In the genomic region with DNA sequence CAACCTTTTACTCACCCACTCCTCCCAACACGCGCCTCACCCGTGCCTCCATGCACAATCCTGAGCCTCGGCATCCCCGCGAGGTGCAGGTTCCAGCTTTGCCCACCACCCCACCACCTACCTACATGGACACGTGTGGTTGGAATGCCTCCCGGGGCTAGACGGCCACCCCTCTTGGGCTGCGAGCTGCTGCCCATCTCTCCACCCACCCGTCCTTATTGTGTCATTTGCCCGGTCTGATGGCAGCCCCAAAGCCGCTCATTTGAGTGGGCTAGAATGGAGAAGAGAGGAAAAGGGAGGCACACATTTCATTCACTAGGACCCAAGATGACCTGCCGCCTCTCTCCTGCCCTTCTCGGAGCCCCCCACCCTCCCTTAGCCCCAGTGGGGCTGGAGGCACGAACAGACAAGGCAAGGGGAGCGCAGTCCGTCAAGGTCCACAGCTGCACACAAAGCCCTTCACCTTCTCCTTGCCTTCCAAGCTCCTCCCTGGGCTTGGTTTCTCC, we compare ENCODE assay signal across 8 cellular contexts. TPM values are rescaled to one million over a fixed set of nuclear protein-coding genes. Genes with fewer than 3 reads are reported as not detected.
DNase-seq lines count a peak whose midpoint lies in the region; ATAC-seq and TF ChIP-seq lines count a peak whose summit lies in the region.

No MANE protein-coding gene starts in this region.

- no peaks in the 10 kb centered on the region for H3K27me3 ChIP-seq in trophoblast cell (ENCODE audit: insufficient read depth, low read length)
- no peaks in the 10 kb centered on the region for H3K27me3 ChIP-seq in Karpas-422 (ENCODE audit: low read length)

- peak overlapping the region; percentile 79 for H2BK5ac ChIP-seq in trophoblast cell (ENCODE audit: low read depth, low read length, poor library complexity)

- no peaks in the 10 kb centered on the region for H4K20me1 ChIP-seq in Karpas-422 (ENCODE audit: insufficient read depth, low read depth, low read length)

- no peak for DNase-seq in SK-N-MC (ENCODE audit: low read depth, low spot score)
- no peak for DNase-seq in fibroblast of pulmonary artery (ENCODE audit: low read depth)
- DNase-seq in trophoblast cell: peak; percentile 3 to 17
- DNase-seq in Karpas-422: no peak
- no peak for DNase-seq in midbrain (lab: John Stamatoyannopoulos, UW)
- DNase-seq in occipital lobe (lab: John Stamatoyannopoulos, UW): no peak

- H3K4me2 ChIP-seq in trophoblast cell (ENCODE audit: low read length) (peak overlapping the region; percentile 61), Karpas-422 (ENCODE audit: low read depth, low read length, poor library complexity, severe bottlenecking) (no peak overlapping the region)

- H3K9ac ChIP-seq in SK-N-MC (ENCODE audit: insufficient read length) (peak overlapping the region; percentile 84), trophoblast cell (ENCODE audit: low read length) (peak overlapping the region; percentile 99), Karpas-422 (ENCODE audit: low read length) (no peak overlapping the region)

- peak overlapping the region; percentile 4 for H2BK120ac ChIP-seq in trophoblast cell (ENCODE audit: insufficient read depth, low read length, poor library complexity)

- H2AFZ ChIP-seq in trophoblast cell (ENCODE audit: insufficient read depth, low read length, poor library complexity): no peak overlapping the region
- H2AFZ ChIP-seq in Karpas-422 (ENCODE audit: low read length): no peak overlapping the region

- H3K4me1 ChIP-seq in trophoblast cell (ENCODE audit: control insufficient read depth in 1 of 2, insufficient read depth in 2 of 2, low read length in 2 of 2): peaks cover 0 to 22% of the 10 kb centered on the region in 2 experiments
- no peaks in the 10 kb centered on the region for H3K4me1 ChIP-seq in Karpas-422 (ENCODE audit: low read length)

- H3K36me3 ChIP-seq in SK-N-MC (ENCODE audit: insufficient read depth, low read length): no peaks in the 10 kb centered on the region
- no peaks in the 10 kb centered on the region for H3K36me3 ChIP-seq in trophoblast cell (ENCODE audit: control insufficient read depth in 1 of 2, insufficient read depth in 2 of 2, low read length in 2 of 2)
- H3K36me3 ChIP-seq in Karpas-422 (ENCODE audit: insufficient read depth, low read length): no peaks in the 10 kb centered on the region

- H4K12ac ChIP-seq in trophoblast cell (ENCODE audit: low read depth, low read length): no peak overlapping the region

- H3K23ac ChIP-seq in trophoblast cell (ENCODE audit: low read length): no peak overlapping the region

- H3K79me1 ChIP-seq in trophoblast cell (ENCODE audit: low read length): peaks cover 24% of the 10 kb centered on the region

- peak overlapping the region; percentile 98 for H3K4me3 ChIP-seq in SK-N-MC
- H3K4me3 ChIP-seq in fibroblast of pulmonary artery (replicated peaks; ENCODE audit: low read depth, low read length): peak overlapping the region; percentile 82
- peak overlapping the region; percentile 99 for H3K4me3 ChIP-seq in trophoblast cell (ENCODE audit: low read depth, low read length)
- no peak overlapping the region for H3K4me3 ChIP-seq in Karpas-422 (ENCODE audit: low read length)

- peak; percentile 20 for ATAC-seq in GM21526 (IDR thresholded peaks at IDR 0.05; ENCODE audit: low FRiP score, unreplicated experiment)
- ATAC-seq in GM21390 (IDR thresholded peaks at IDR 0.05; ENCODE audit: unreplicated experiment): no peak

- peak overlapping the region; percentile 83 for H3K18ac ChIP-seq in trophoblast cell (ENCODE audit: low read length)

- H3K9me3 ChIP-seq in SK-N-MC (ENCODE audit: low read depth, low read length) (no peaks in the 10 kb centered on the region), trophoblast cell (ENCODE audit: insufficient read depth, low read depth, low read length) (no peaks in the 10 kb centered on the region), Karpas-422 (ENCODE audit: low read length) (no peaks in the 10 kb centered on the region)

- peak overlapping the region; percentile 85 for H3K14ac ChIP-seq in trophoblast cell (ENCODE audit: low read length)

- WGBS in trophoblast cell (ENCODE audit: extremely low coverage, insufficient coverage, insufficient read length): no CpG with 5 or more reads among the region's 18 CpGs

- peak overlapping the region; percentile 13 for H4K8ac ChIP-seq in trophoblast cell (ENCODE audit: low read depth, low read length)

- peaks cover 17% of the 10 kb centered on the region for H3K79me2 ChIP-seq in trophoblast cell (ENCODE audit: control insufficient read depth, insufficient read depth, low read length, poor library complexity)
- no peaks in the 10 kb centered on the region for H3K79me2 ChIP-seq in Karpas-422 (ENCODE audit: low read length)

- H3K4ac ChIP-seq in trophoblast cell (ENCODE audit: low read depth, low read length): peak overlapping the region; percentile 44

- peak overlapping the region; percentile 78 for H4K91ac ChIP-seq in trophoblast cell (ENCODE audit: low read depth, low read length)

- no peak for TF ChIP-seq CTCF in fibroblast of pulmonary artery (IDR thresholded peaks at IDR 0.05; ENCODE audit: low read length, missing control alignments)

- H2AK5ac ChIP-seq in trophoblast cell (ENCODE audit: low read length): peak overlapping the region; percentile 3

- H3K27ac ChIP-seq in SK-N-MC (no peak overlapping the region), trophoblast cell (ENCODE audit: low read depth, low read length) (peak overlapping the region; percentile 95), Karpas-422 (ENCODE audit: low read length) (no peak overlapping the region)

- H2BK12ac ChIP-seq in trophoblast cell (ENCODE audit: low read length): peak overlapping the region; percentile 16

- no peaks in the 10 kb centered on the region for H3K9me2 ChIP-seq in Karpas-422 (replicated peaks; ENCODE audit: insufficient read depth, low read length)

RNA-seq across cellular contexts. Expression of gene ZNF697, which starts 0.8 kb away (rescaled TPM):
- 14.6 and 15.5 TPM in 2 replicates for polyA plus RNA-seq in trophoblast cell (2013)
- not detected in 2 replicates for total RNA-seq in Karpas-422 (2014; rRNA removed; shearing (Covaris generic); ENCODE audit: low replicate concordance)
- total RNA-seq in occipital lobe: 31.8 TPM

Comparison
In these comparisons a context has a peak if more than half of its experiments do, and no peak if none do; other contexts are left out.
1. DNase-seq: peak in trophoblast cell (2 of 2); none in SK-N-MC (single experiment), fibroblast of pulmonary artery (single experiment), Karpas-422 (single experiment), midbrain (single experiment) and occipital lobe (single experiment).
2. RNA of gene ZNF697, which starts 0.8 kb away (total RNA-seq): 31.8 TPM in occipital lobe (single experiment); not detected in Karpas-422; every median in the first group is over 10 times any median in the second.